Comparison of ENCODE assay signal across 8 cellular contexts in genomic region chr14:77039285-77040058, GRCh38. TPM values are rescaled to one million over a fixed set of nuclear protein-coding genes. Genes with fewer than 3 reads are reported as not detected.
A peak's percentile ranks its signal among the peaks of the same experiment; 100 is the strongest.
DNase-seq lines count a peak whose midpoint lies in the region; ATAC-seq and TF ChIP-seq lines count a peak whose summit lies in the region.

No MANE protein-coding gene starts in this region.

- intact Hi-C loops in activated CD4-positive, alpha-beta T cell treated with anti-CD3 and anti-CD28 coated beads for 36 hours (cut with DNase I, micrococcal nuclease) = loop anchor here (1.0 to 5.0 kb wide), 9 partner anchors 7 to 418 kb away; partner anchors contain the start of genes IRF2BPL (in 2 of the 2), AHSA1 (in 1 of the 2), CIPC (in 1 of the 2) and VIPAS39 (in 1 of the 2)
- intact Hi-C loops in activated T-helper 2 cell treated with anti-CD3 and anti-CD28 coated beads, Interferon-gamma antibody, Interleukin-2, Interleukin-4, amounts not matched to agents 10 μg/mL and 5 μg/mL and 100 μg/mL, durations not matched to agents 14 hours and 24 hours and 36 hours (cut with micrococcal nuclease) = loop anchor here (1.0 to 5.0 kb wide), 7 partner anchors 7 to 263 kb away; partner anchors contain the start of genes CIPC and IRF2BPL

- no peak for DNase-seq in activated CD4-positive, alpha-beta T cell treated with anti-CD3 and anti-CD28 coated beads for 36 hours
- DNase-seq in activated CD4-positive, alpha-beta T cell treated with anti-CD3 and anti-CD28 coated beads, Interleukin-2, amount 50 U/mL, for 4 hours = no peak
- no peak for DNase-seq in activated T-helper 2 cell treated with anti-CD3 and anti-CD28 coated beads, Interferon-gamma antibody, Interleukin-2, Interleukin-4, amounts not matched to agents 10 μg/mL and 5 μg/mL and 100 μg/mL, durations not matched to agents 14 hours and 24 hours and 36 hours (ENCODE audit: low spot score)
- no peak for DNase-seq in stimulated activated naive B cell treated with anti-CD40 and anti-IgM and Interleukin-4, amounts not matched to agents 10 μg/mL and 1 μg/mL and 100 μg/mL, for 72 hours
- no peak for DNase-seq in amniotic stem cell (lab: John Stamatoyannopoulos, UW)

- no peaks in the 10 kb centered on the region for H3K9me3 Mint-ChIP-seq in activated CD4-positive, alpha-beta T cell treated with anti-CD3 and anti-CD28 coated beads for 36 hours (ENCODE audit: low read depth)
- no peaks in the 10 kb centered on the region for H3K9me3 Mint-ChIP-seq in activated T-helper 2 cell treated with anti-CD3 and anti-CD28 coated beads, Interferon-gamma antibody, Interleukin-2, Interleukin-4, amounts not matched to agents 10 μg/mL and 5 μg/mL and 100 μg/mL, durations not matched to agents 14 hours and 24 hours and 36 hours
- no peaks in the 10 kb centered on the region for H3K9me3 Mint-ChIP-seq in stimulated activated naive B cell treated with anti-CD40 and anti-IgM and Interleukin-4, amounts not matched to agents 10 μg/mL and 1 μg/mL and 100 μg/mL, for 72 hours

- peak overlapping the region; percentile 93 for H3K27ac Mint-ChIP-seq in activated CD4-positive, alpha-beta T cell treated with anti-CD3 and anti-CD28 coated beads for 36 hours
- peak overlapping the region; percentile 89 for H3K27ac Mint-ChIP-seq in activated T-helper 2 cell treated with anti-CD3 and anti-CD28 coated beads, Interferon-gamma antibody, Interleukin-2, Interleukin-4, amounts not matched to agents 10 μg/mL and 5 μg/mL and 100 μg/mL, durations not matched to agents 14 hours and 24 hours and 36 hours
- H3K27ac Mint-ChIP-seq in stimulated activated naive B cell treated with anti-CD40 and anti-IgM and Interleukin-4, amounts not matched to agents 10 μg/mL and 1 μg/mL and 100 μg/mL, for 72 hours = peak overlapping the region; percentile 96

- CTCF ChIA-PET in activated CD4-positive, alpha-beta T cell treated with anti-CD3 and anti-CD28 coated beads for 36 hours (lab: Charles Lee) = interaction anchor here (0.7 to 1.9 kb wide), 10 partner anchors 9 to 164 kb away, joined by 3 to 7 read pairs (median 4); no protein-coding TSS in a partner anchor

- POLR2A ChIA-PET in activated CD4-positive, alpha-beta T cell treated with anti-CD3 and anti-CD28 coated beads for 36 hours (lab: Charles Lee) = interaction anchor here (1.0 to 1.9 kb wide), 3 partner anchors 11 to 86 kb away, joined by 3 to 14 read pairs (median 5); partner anchors contain the start of gene IRF2BPL

- H3K4me3 Mint-ChIP-seq in activated CD4-positive, alpha-beta T cell treated with anti-CD3 and anti-CD28 coated beads for 36 hours = peak overlapping the region; percentile 63
- peak overlapping the region; percentile 76 for H3K4me3 Mint-ChIP-seq in activated T-helper 2 cell treated with anti-CD3 and anti-CD28 coated beads, Interferon-gamma antibody, Interleukin-2, Interleukin-4, amounts not matched to agents 10 μg/mL and 5 μg/mL and 100 μg/mL, durations not matched to agents 14 hours and 24 hours and 36 hours (ENCODE audit: low read depth)
- H3K4me3 Mint-ChIP-seq in stimulated activated naive B cell treated with anti-CD40 and anti-IgM and Interleukin-4, amounts not matched to agents 10 μg/mL and 1 μg/mL and 100 μg/mL, for 72 hours = peak overlapping the region; percentile 74 to 78

- H3K27me3 Mint-ChIP-seq in activated CD4-positive, alpha-beta T cell treated with anti-CD3 and anti-CD28 coated beads for 36 hours = no peaks in the 10 kb centered on the region
- no peaks in the 10 kb centered on the region for H3K27me3 Mint-ChIP-seq in activated T-helper 2 cell treated with anti-CD3 and anti-CD28 coated beads, Interferon-gamma antibody, Interleukin-2, Interleukin-4, amounts not matched to agents 10 μg/mL and 5 μg/mL and 100 μg/mL, durations not matched to agents 14 hours and 24 hours and 36 hours (ENCODE audit: low read depth)
- H3K27me3 Mint-ChIP-seq in stimulated activated naive B cell treated with anti-CD40 and anti-IgM and Interleukin-4, amounts not matched to agents 10 μg/mL and 1 μg/mL and 100 μg/mL, for 72 hours = no peaks in the 10 kb centered on the region

- TF ChIP-seq RAD21 in Ishikawa (IDR thresholded peaks at IDR 0.05; ENCODE audit: low read depth) = no peak

- TF ChIP-seq EP300 in Ishikawa (IDR thresholded peaks at IDR 0.05; ENCODE audit: borderline replicate concordance) = peak; percentile 70

- H3K36me3 Mint-ChIP-seq in activated CD4-positive, alpha-beta T cell treated with anti-CD3 and anti-CD28 coated beads for 36 hours (ENCODE audit: low read depth) = no peaks in the 10 kb centered on the region
- H3K36me3 Mint-ChIP-seq in activated T-helper 2 cell treated with anti-CD3 and anti-CD28 coated beads, Interferon-gamma antibody, Interleukin-2, Interleukin-4, amounts not matched to agents 10 μg/mL and 5 μg/mL and 100 μg/mL, durations not matched to agents 14 hours and 24 hours and 36 hours (ENCODE audit: low read depth) = no peaks in the 10 kb centered on the region
- H3K36me3 Mint-ChIP-seq in stimulated activated naive B cell treated with anti-CD40 and anti-IgM and Interleukin-4, amounts not matched to agents 10 μg/mL and 1 μg/mL and 100 μg/mL, for 72 hours = no peaks in the 10 kb centered on the region

- H3K4me3 ChIP-seq in iPS-11a (ENCODE audit: low read depth, low read length) = peak overlapping the region; percentile 25

- no peak for ATAC-seq in activated CD4-positive, alpha-beta T cell treated with anti-CD3 and anti-CD28 coated beads for 36 hours
- ATAC-seq in stimulated activated naive B cell treated with anti-CD40 and anti-IgM and Interleukin-4, amounts not matched to agents 10 μg/mL and 1 μg/mL and 100 μg/mL, for 72 hours (replicated peaks) = peak; percentile 12 to 14
- ATAC-seq in HG03159 (IDR thresholded peaks at IDR 0.05; ENCODE audit: unreplicated experiment) = no peak

- peaks cover 88% of the 10 kb centered on the region for H3K4me1 Mint-ChIP-seq in activated CD4-positive, alpha-beta T cell treated with anti-CD3 and anti-CD28 coated beads for 36 hours
- peaks cover 82% of the 10 kb centered on the region for H3K4me1 Mint-ChIP-seq in activated T-helper 2 cell treated with anti-CD3 and anti-CD28 coated beads, Interferon-gamma antibody, Interleukin-2, Interleukin-4, amounts not matched to agents 10 μg/mL and 5 μg/mL and 100 μg/mL, durations not matched to agents 14 hours and 24 hours and 36 hours (ENCODE audit: low read depth)
- peaks cover 63 to 88% of the 10 kb centered on the region in 2 donors for H3K4me1 Mint-ChIP-seq in stimulated activated naive B cell treated with anti-CD40 and anti-IgM and Interleukin-4, amounts not matched to agents 10 μg/mL and 1 μg/mL and 100 μg/mL, for 72 hours

TF ChIP-seq in Ishikawa, 13 proteins besides CTCF, POLR2A, EP300 and RAD21:
- TF ChIP-seq EGR1 (IDR thresholded peaks at IDR 0.05) (no peak), CEBPB (IDR thresholded peaks at IDR 0.05) (0 out of 2 replicates have a peak, but pooled peaks have one; percentile 4), TCF12 (IDR thresholded peaks at IDR 0.05; ENCODE audit: low read depth) (peak; percentile 69; the same call in 1 of the 2 replicates), NFIC (IDR thresholded peaks at IDR 0.05) (peak; percentile 81), TEAD4 (IDR thresholded peaks at IDR 0.05) (peak; percentile 53; the same call in 1 of the 2 replicates)
- TF ChIP-seq, protein P1, sequence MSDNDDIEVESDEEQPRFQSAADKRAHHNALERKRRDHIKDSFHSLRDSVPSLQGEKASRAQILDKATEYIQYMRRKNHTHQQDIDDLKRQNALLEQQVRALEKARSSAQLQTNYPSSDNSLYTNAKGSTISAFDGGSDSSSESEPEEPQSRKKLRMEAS (IDR thresholded peaks at IDR 0.05) = no peak

RNA-seq across cellular contexts. Expression of gene IRF2BPL, which starts 11.0 kb away (rescaled TPM):
- total RNA-seq in activated CD4-positive, alpha-beta T cell treated with anti-CD3 and anti-CD28 coated beads for 36 hours = 10 to 100 TPM; 34.3 to 40.1 TPM
- total RNA-seq in activated T-helper 2 cell treated with anti-CD3 and anti-CD28 coated beads, Interferon-gamma antibody, Interleukin-2, Interleukin-4, amounts not matched to agents 10 μg/mL and 5 μg/mL and 100 μg/mL, durations not matched to agents 14 hours and 24 hours and 36 hours = 34.8 and 35.8 TPM in 2 replicates

RNA-seq across cellular contexts. Expression of gene CIPC, which starts 58.6 kb away (rescaled TPM):
- 1 to 10 TPM; 8.6 to 10.0 TPM for total RNA-seq in activated CD4-positive, alpha-beta T cell treated with anti-CD3 and anti-CD28 coated beads for 36 hours
- 10.9 and 11.3 TPM in 2 replicates for total RNA-seq in activated T-helper 2 cell treated with anti-CD3 and anti-CD28 coated beads, Interferon-gamma antibody, Interleukin-2, Interleukin-4, amounts not matched to agents 10 μg/mL and 5 μg/mL and 100 μg/mL, durations not matched to agents 14 hours and 24 hours and 36 hours

Comparison
In these comparisons a context has a peak if more than half of its experiments do, and no peak if none do; other contexts are left out.
1. ATAC-seq: peak in stimulated activated naive B cell treated with anti-CD40 and anti-IgM and Interleukin-4, amounts not matched to agents 10 μg/mL and 1 μg/mL and 100 μg/mL, for 72 hours (2 of 2); none in activated CD4-positive, alpha-beta T cell treated with anti-CD3 and anti-CD28 coated beads for 36 hours (single experiment) and HG03159 (single experiment).
2. Peak in every context shown above with its lines, with median percentiles within 50 percentile points of each other: H3K27ac Mint-ChIP-seq and H3K4me3 Mint-ChIP-seq.